ENCODE assay signal across 12 cellular contexts in the genomic region with DNA sequence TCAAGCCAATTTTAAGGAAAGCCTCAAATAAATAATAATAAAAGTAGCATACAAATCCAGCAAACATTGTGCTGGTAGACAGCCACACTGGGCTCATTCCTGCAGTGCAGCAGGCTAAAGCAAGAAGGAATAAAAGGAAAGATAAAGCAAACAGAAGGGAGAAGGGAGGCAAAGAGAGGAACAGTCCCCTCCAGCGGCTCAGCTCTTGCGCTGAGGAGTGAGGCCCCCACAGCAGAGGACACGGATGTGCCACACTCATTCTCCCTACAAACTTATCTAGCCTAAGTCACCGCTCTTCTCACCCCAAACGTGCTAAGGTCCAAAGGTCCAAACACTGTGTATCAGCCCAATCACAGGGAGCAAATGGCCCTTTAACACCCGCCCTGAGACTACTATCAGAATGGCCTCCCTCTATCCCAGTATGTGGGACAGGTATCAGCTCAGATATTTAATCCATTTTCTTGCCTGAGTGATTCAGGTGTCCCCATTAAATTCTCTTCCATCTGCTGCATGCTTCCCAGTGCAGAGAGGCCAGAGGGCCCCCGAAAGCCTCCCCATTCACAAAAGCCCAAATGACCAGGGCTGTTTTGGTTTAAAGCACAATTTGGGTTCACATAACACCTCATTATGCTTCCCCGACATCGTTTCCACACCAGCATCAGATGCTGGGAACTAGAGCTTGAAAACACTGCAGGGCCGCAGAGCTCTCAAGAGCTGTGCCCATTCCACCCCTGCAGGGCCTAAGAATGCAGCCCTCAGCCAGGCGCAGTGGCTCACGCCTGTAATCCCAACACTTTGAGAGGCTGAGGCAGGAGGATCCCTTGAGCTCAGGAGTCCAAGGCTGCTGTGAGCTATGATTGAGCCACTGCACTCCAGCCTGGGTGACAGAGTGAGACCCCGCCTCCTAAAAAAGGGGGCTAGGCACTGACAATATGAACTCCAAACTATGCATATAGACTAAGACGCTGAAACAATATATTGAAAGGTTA. TPM values are rescaled to one million over a fixed set of nuclear protein-coding genes. Genes with fewer than 3 reads are reported as not detected.
DNase-seq lines count a peak whose midpoint lies in the region; ATAC-seq and TF ChIP-seq lines count a peak whose summit lies in the region.
"Had no signal": no experiment of that assay in that cellular context is flagged by ENCODE, and none has a peak within 500 bp of the region (broad histone marks: within the 10 kb centered on the region; RNA-seq: fewer than 3 reads in every experiment).

No MANE protein-coding gene starts in this region.

- H3K9me3 Mint-ChIP-seq in chondrocyte (ENCODE audit: low read depth): no peaks in the 10 kb centered on the region

- H3K27me3 ChIP-seq in left ventricle myocardium inferior (ENCODE audit: low read depth): no peaks in the 10 kb centered on the region
- no peaks in the 10 kb centered on the region for H3K27me3 ChIP-seq in muscle layer of colon (ENCODE audit: control insufficient read depth in 1 of 2, insufficient read depth in 2 of 2, low read length in 2 of 2)
- H3K27me3 ChIP-seq in SJCRH30: no peaks in the 10 kb centered on the region

- peaks cover 61% of the 10 kb centered on the region for H3K4me1 Mint-ChIP-seq in chondrocyte (ENCODE audit: low read depth)

- no peaks in the 10 kb centered on the region for H3K36me3 Mint-ChIP-seq in chondrocyte (ENCODE audit: low read depth)

- H3K4me1 ChIP-seq in left ventricle myocardium inferior: peaks cover 95% of the 10 kb centered on the region
- H3K4me1 ChIP-seq in muscle layer of colon (ENCODE audit: insufficient read depth, low read length): peaks cover 86% of the 10 kb centered on the region
- H3K4me1 ChIP-seq in SJCRH30: peaks cover 7% of the 10 kb centered on the region; the same call in 1 of the 2 replicates

- H3K27me3 Mint-ChIP-seq in chondrocyte (ENCODE audit: low read depth): no peaks in the 10 kb centered on the region

- TF ChIP-seq CTCF in left ventricle myocardium inferior (IDR thresholded peaks at IDR 0.05; ENCODE audit: borderline replicate concordance) (no peak), chondrocyte (IDR thresholded peaks at IDR 0.05) (no peak)

- intact Hi-C loops in left ventricle myocardium inferior (cut with micrococcal nuclease) (loop anchor here (10.0 kb wide), 1 partner anchor 73 kb away; no protein-coding TSS in a partner anchor), left cardiac atrium (cut with DNase I) (no loop called here)

- H3K9ac ChIP-seq in muscle layer of colon (ENCODE audit: low read length): peak overlapping the region; percentile 9

- H3K36me3 ChIP-seq in left ventricle myocardium inferior (no peaks in the 10 kb centered on the region), muscle layer of colon (ENCODE audit: insufficient read depth, low read length) (peaks cover 5% of the 10 kb centered on the region), SJCRH30 (peaks cover 5% of the 10 kb centered on the region; the same call in 1 of the 2 replicates)

- no peak for DNase-seq in left ventricle myocardium inferior
- DNase-seq in left cardiac atrium: no peak
- DNase-seq in chondrocyte (ENCODE audit: low spot score): no peak
- no peak for DNase-seq in SJCRH30
- DNase-seq in putamen (ENCODE audit: low spot score): no peak
- DNase-seq in stimulated activated CD4-positive, alpha-beta T cell treated with anti-CD3 and anti-CD28 coated beads, Interleukin-1b, Interleukin-23, amount 100 ng/mL, for 48 hours: no peak
- DNase-seq: hypothalamus; NCI-H1105; NK-92 treated with Interleukin-12 subunit alpha and Interleukin-12 subunit beta, amount 100 ng/mL, for 24 hours; T1000 had no signal

- no peak overlapping the region for H3K4me3 ChIP-seq in left ventricle myocardium inferior
- H3K4me3 ChIP-seq in muscle layer of colon (ENCODE audit: low read depth in 1 of 2, low read length in 2 of 2): no peak overlapping the region
- no peak overlapping the region for H3K4me3 ChIP-seq in SJCRH30

- no peaks in the 10 kb centered on the region for H3K9me3 ChIP-seq in left ventricle myocardium inferior (replicated peaks)
- H3K9me3 ChIP-seq in muscle layer of colon (ENCODE audit: low read length): no peaks in the 10 kb centered on the region
- H3K9me3 ChIP-seq in SJCRH30 (replicated peaks): no peaks in the 10 kb centered on the region

- ATAC-seq in left cardiac atrium: no peak
- no peak for ATAC-seq in HG02970 (IDR thresholded peaks at IDR 0.05; ENCODE audit: low FRiP score, unreplicated experiment)

- H3K27ac Mint-ChIP-seq in chondrocyte (ENCODE audit: unreplicated experiment): peak overlapping the region; percentile 66

- no peak overlapping the region for H3K4me3 Mint-ChIP-seq in chondrocyte (ENCODE audit: unreplicated experiment)

- H3K27ac ChIP-seq in left ventricle myocardium inferior (replicated peaks) (peak overlapping the region; percentile 71), muscle layer of colon (ENCODE audit: low read depth, low read length) (peak overlapping the region; percentile 6), SJCRH30 (no peak overlapping the region)

RNA-seq across cellular contexts. Expression of a gene that starts 17.8 kb away (rescaled TPM):
- total RNA-seq in left ventricle myocardium inferior (217 TPM), left cardiac atrium (100 to 1,000 TPM; 227 to 254 TPM), chondrocyte (285 to 353 TPM (median 352 TPM) in 3 replicates)
- total RNA-seq in SJCRH30 (2014; rRNA removed; shearing (Covaris generic)): 81.9 and 99.7 TPM in 2 replicates
